Comparison of ENCODE assay signal across 14 cellular contexts in the genomic region with DNA sequence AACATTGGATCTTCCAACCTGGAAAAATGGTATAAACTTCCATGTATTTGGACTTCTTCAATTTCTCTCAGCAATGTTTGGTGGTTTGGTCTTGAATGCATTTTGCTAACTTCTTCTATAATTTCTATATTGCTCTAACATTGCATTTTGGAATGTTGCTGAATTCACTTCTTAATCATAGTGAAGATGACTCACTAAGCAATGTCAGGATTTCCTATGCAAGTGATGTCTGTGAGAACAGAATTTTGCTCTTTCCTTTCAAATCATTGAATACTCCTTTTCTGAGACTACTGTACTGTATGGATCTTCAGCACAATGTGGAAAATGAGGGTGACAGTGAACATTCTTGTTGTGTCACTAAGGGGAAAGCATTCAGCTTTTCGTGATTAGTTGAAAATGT. TPM values are rescaled to one million over a fixed set of nuclear protein-coding genes. Genes with fewer than 3 reads are reported as not detected.
DNase-seq lines count a peak whose midpoint lies in the region; TF ChIP-seq lines count a peak whose summit lies in the region.
"Had no signal": no experiment of that assay in that cellular context is flagged by ENCODE, and none has a peak within 500 bp of the region (broad histone marks: within the 10 kb centered on the region; RNA-seq: fewer than 3 reads in every experiment).

No MANE protein-coding gene starts in this region.

- H3K4me3 Mint-ChIP-seq in glutamatergic neuron (ENCODE audit: unreplicated experiment) (no peak overlapping the region), chondrocyte (ENCODE audit: unreplicated experiment) (no peak overlapping the region)
- H3K4me3 Mint-ChIP-seq: CD4-positive, alpha-beta memory T cell; HFFc6; IgD-negative memory B cell had no signal

- H3K9me3 Mint-ChIP-seq in glutamatergic neuron (ENCODE audit: unreplicated experiment): no peaks in the 10 kb centered on the region
- H3K9me3 Mint-ChIP-seq in chondrocyte (ENCODE audit: low read depth): no peaks in the 10 kb centered on the region

- H3K27me3 Mint-ChIP-seq in glutamatergic neuron (ENCODE audit: unreplicated experiment) (no peaks in the 10 kb centered on the region), chondrocyte (ENCODE audit: low read depth) (no peaks in the 10 kb centered on the region)
- H3K27me3 Mint-ChIP-seq: CD4-positive, alpha-beta memory T cell; IgD-negative memory B cell had no signal

- H3K4me1 Mint-ChIP-seq in glutamatergic neuron (ENCODE audit: low read depth, unreplicated experiment) (no peaks in the 10 kb centered on the region), chondrocyte (ENCODE audit: low read depth) (peaks cover 7% of the 10 kb centered on the region)
- H3K4me1 Mint-ChIP-seq: CD4-positive, alpha-beta memory T cell; IgD-negative memory B cell had no signal

- H3K4me3 ChIP-seq in choroid plexus epithelial cell (ENCODE audit: low read depth, low read length): no peak overlapping the region

- no peak for TF ChIP-seq CTCF in choroid plexus epithelial cell (conservative IDR thresholded peaks at IDR 0.05; ENCODE audit: low read depth, low read length)
- no peak for TF ChIP-seq CTCF in glutamatergic neuron (IDR thresholded peaks at IDR 0.05; ENCODE audit: partially characterized antibody, unreplicated experiment)
- TF ChIP-seq CTCF in chondrocyte (IDR thresholded peaks at IDR 0.05): no peak

- DNase-seq in HS-5 (ENCODE audit: low read depth): peak; percentile 18
- DNase-seq in RKO (ENCODE audit: low spot score): peak; percentile 33
- DNase-seq in choroid plexus epithelial cell (ENCODE audit: low read depth): peak; percentile 17
- DNase-seq in iris pigment epithelial cell (ENCODE audit: low read depth): peak; percentile 8
- DNase-seq in glutamatergic neuron: no peak
- DNase-seq in D341Med (ENCODE audit: low spot score): no peak
- no peak for DNase-seq in chondrocyte (ENCODE audit: low spot score)
- DNase-seq: BE2C; CD4-positive, alpha-beta memory T cell; COR-L47; HCEC 1CT; HFFc6 had no signal

- H3K36me3 Mint-ChIP-seq in glutamatergic neuron (ENCODE audit: unreplicated experiment): no peaks in the 10 kb centered on the region
- no peaks in the 10 kb centered on the region for H3K36me3 Mint-ChIP-seq in chondrocyte (ENCODE audit: low read depth)
- H3K36me3 Mint-ChIP-seq: CD4-positive, alpha-beta memory T cell; IgD-negative memory B cell had no signal

- no peak overlapping the region for H3K27ac Mint-ChIP-seq in glutamatergic neuron (ENCODE audit: unreplicated experiment)
- no peak overlapping the region for H3K27ac Mint-ChIP-seq in chondrocyte (ENCODE audit: unreplicated experiment)
- H3K27ac Mint-ChIP-seq: CD4-positive, alpha-beta memory T cell; HFFc6; IgD-negative memory B cell had no signal

RNA-seq across cellular contexts. Expression of gene CDH19, which starts 28.9 kb away (rescaled TPM):
- total RNA-seq in glutamatergic neuron (ENCODE audit: unreplicated experiment) (not detected), chondrocyte (1.6 to 4.1 TPM (median 2.0 TPM) in 3 replicates)
- total RNA-seq: CD4-positive, alpha-beta memory T cell; H4; HFFc6 had no signal

Comparison
In these comparisons a context has a peak if more than half of its experiments do, and no peak if none do; other contexts are left out.
1. DNase-seq: peak in HS-5 (single experiment), RKO (single experiment), choroid plexus epithelial cell (single experiment) and iris pigment epithelial cell (single experiment); none in glutamatergic neuron (single experiment), D341Med (single experiment) and chondrocyte (single experiment).